Comparison of ENCODE assay signal across 33 cellular contexts in genomic region chr1:185083818-185084217, GRCh38.
"Had no signal": no experiment of that assay in that cellular context is flagged by ENCODE, and none has a peak within 500 bp of the region (broad histone marks: within the 10 kb centered on the region; RNA-seq: fewer than 3 reads in every experiment).

No MANE protein-coding gene starts in this region.

- H3K27ac ChIP-seq: body of pancreas, brain microvascular endothelial cell, breast epithelium, WERI-Rb-1 had no signal

- H3K27me3 Mint-ChIP-seq: activated B cell treated with CpG ODN at 0.5 μM for 24 hours; activated CD4-positive, alpha-beta memory T cell treated with anti-CD3 and anti-CD28 coated beads, Interleukin-2, amount 10 ng/mL, durations not matched to agents 7 days and 5 days; activated CD4-positive, alpha-beta T cell treated with anti-CD3 and anti-CD28 coated beads, Interleukin-2, amount 10 ng/mL, durations not matched to agents 7 days and 5 days; activated CD8-positive, alpha-beta memory T cell treated with anti-CD3 and anti-CD28 coated beads, Interleukin-2, amount 10 ng/mL, durations not matched to agents 7 days and 5 days; activated naive CD4-positive, alpha-beta T cell treated with anti-CD3 and anti-CD28 coated beads, Interleukin-2, amount 10 ng/mL, durations not matched to agents 7 days and 5 days; activated naive CD4-positive, alpha-beta T cell treated with anti-CD3 and anti-CD28 coated beads, Interleukin-2, amount 50 U/mL, for 24 hours; activated naive CD8-positive, alpha-beta T cell; activated naive CD8-positive, alpha-beta T cell treated with anti-CD3 and anti-CD28 coated beads, Interleukin-2, amount 10 ng/mL, durations not matched to agents 7 days and 5 days; activated naive CD8-positive, alpha-beta T cell treated with anti-CD3 and anti-CD28 coated beads, Interleukin-2, amount 50 U/mL, for 24 hours; activated T-cell treated with anti-CD3 and anti-CD28 coated beads, Interleukin-2, amount 50 U/mL, for 24 hours; T-cell had no signal

- H3K4me1 ChIP-seq: breast epithelium had no signal

- ATAC-seq: activated CD8-positive, alpha-beta memory T cell treated with anti-CD3 and anti-CD28 coated beads, Interleukin-2, amount 10 ng/mL, durations not matched to agents 7 days and 5 days; activated CD8-positive, alpha-beta T cell treated with anti-CD3 and anti-CD28 coated beads, Interleukin-2, amount 10 ng/mL, durations not matched to agents 7 days and 5 days; activated naive CD8-positive, alpha-beta T cell treated with anti-CD3 and anti-CD28 coated beads, Interleukin-2, amount 50 U/mL, for 24 hours; body of pancreas; T-cell had no signal

- H3K9me3 ChIP-seq: body of pancreas, breast epithelium had no signal

- H3K4me3 Mint-ChIP-seq: activated B cell treated with CpG ODN at 0.5 μM for 24 hours; activated CD4-positive, alpha-beta memory T cell treated with anti-CD3 and anti-CD28 coated beads, Interleukin-2, amount 10 ng/mL, durations not matched to agents 7 days and 5 days; activated CD4-positive, alpha-beta T cell treated with anti-CD3 and anti-CD28 coated beads, Interleukin-2, amount 10 ng/mL, durations not matched to agents 7 days and 5 days; activated CD8-positive, alpha-beta memory T cell treated with anti-CD3 and anti-CD28 coated beads, Interleukin-2, amount 10 ng/mL, durations not matched to agents 7 days and 5 days; activated CD8-positive, alpha-beta T cell treated with anti-CD3 and anti-CD28 coated beads, Interleukin-2, amount 10 ng/mL, durations not matched to agents 7 days and 5 days; activated naive CD4-positive, alpha-beta T cell treated with anti-CD3 and anti-CD28 coated beads, Interleukin-2, amount 10 ng/mL, durations not matched to agents 7 days and 5 days; activated naive CD4-positive, alpha-beta T cell treated with anti-CD3 and anti-CD28 coated beads, Interleukin-2, amount 50 U/mL, for 24 hours; activated naive CD8-positive, alpha-beta T cell; activated naive CD8-positive, alpha-beta T cell treated with anti-CD3 and anti-CD28 coated beads, Interleukin-2, amount 10 ng/mL, durations not matched to agents 7 days and 5 days; activated naive CD8-positive, alpha-beta T cell treated with anti-CD3 and anti-CD28 coated beads, Interleukin-2, amount 50 U/mL, for 24 hours; activated T-cell treated with anti-CD3 and anti-CD28 coated beads, Interleukin-2, amount 50 U/mL, for 24 hours; T-cell; T-helper 2 cell treated with Interferon-gamma antibody and Interleukin-4, amounts not matched to agents 5 μg/mL and 100 μg/mL, for 36 hours had no signal

- H3K4me1 Mint-ChIP-seq: activated CD4-positive, alpha-beta memory T cell treated with anti-CD3 and anti-CD28 coated beads, Interleukin-2, amount 10 ng/mL, durations not matched to agents 7 days and 5 days; activated CD4-positive, alpha-beta T cell treated with anti-CD3 and anti-CD28 coated beads, Interleukin-2, amount 10 ng/mL, durations not matched to agents 7 days and 5 days; activated CD8-positive, alpha-beta memory T cell treated with anti-CD3 and anti-CD28 coated beads, Interleukin-2, amount 10 ng/mL, durations not matched to agents 7 days and 5 days; activated naive CD4-positive, alpha-beta T cell treated with anti-CD3 and anti-CD28 coated beads, Interleukin-2, amount 10 ng/mL, durations not matched to agents 7 days and 5 days; activated naive CD8-positive, alpha-beta T cell treated with anti-CD3 and anti-CD28 coated beads, Interleukin-2, amount 10 ng/mL, durations not matched to agents 7 days and 5 days had no signal

- H3K4me3 ChIP-seq: body of pancreas, breast epithelium had no signal

- DNase-seq: activated B cell treated with CpG ODN at 0.5 μM for 24 hours; activated CD4-positive, alpha-beta memory T cell treated with anti-CD3 and anti-CD28 coated beads, Interleukin-2, amount 10 ng/mL, durations not matched to agents 7 days and 5 days; activated CD4-positive, alpha-beta T cell treated with anti-CD3 and anti-CD28 coated beads for 4 hours; activated CD4-positive, alpha-beta T cell treated with anti-CD3 and anti-CD28 coated beads, Interleukin-2, amount 10 ng/mL, durations not matched to agents 7 days and 5 days; activated CD4-positive, alpha-beta T cell treated with anti-CD3 and anti-CD28 coated beads, Interleukin-2, amount 50 U/mL, for 48 hours; activated CD4-positive, CD25-positive, alpha-beta regulatory T cell treated with anti-CD3 and anti-CD28 coated beads, Interleukin-2, amount 50 U/mL, for 72 hours; activated CD8-positive, alpha-beta memory T cell treated with anti-CD3 and anti-CD28 coated beads for 24 hours; activated CD8-positive, alpha-beta memory T cell treated with anti-CD3 and anti-CD28 coated beads, Interleukin-2, amount 10 ng/mL, durations not matched to agents 7 days and 5 days; activated CD8-positive, alpha-beta memory T cell treated with anti-CD3 and anti-CD28 coated beads, Interleukin-2, amount 50 U/mL, for 48 hours; activated CD8-positive, alpha-beta T cell treated with anti-CD3 and anti-CD28 coated beads, Interleukin-2, amount 10 ng/mL, durations not matched to agents 7 days and 5 days; activated effector memory CD4-positive, alpha-beta T cell treated with Interleukin-2 at 50 U/mL for 16 hours; activated gamma-delta T cell; activated naive CD4-positive, alpha-beta T cell treated with anti-CD3 and anti-CD28 coated beads, Interleukin-2, amount 10 ng/mL, durations not matched to agents 7 days and 5 days; activated naive CD4-positive, alpha-beta T cell treated with Interleukin-2 at 50 U/mL for 16 hours; activated naive CD8-positive, alpha-beta T cell treated with anti-CD3 and anti-CD28 coated beads, Interleukin-2, amount 10 ng/mL, durations not matched to agents 7 days and 5 days; activated naive CD8-positive, alpha-beta T cell treated with anti-CD3 and anti-CD28 coated beads, Interleukin-2, amount 50 U/mL, for 24 hours; activated T-cell treated with anti-CD3 and anti-CD28 coated beads, Interleukin-2, amount 50 U/mL, for 24 hours; activated T-cell treated with anti-CD3 and anti-CD28 coated beads, Interleukin-2, amount 50 U/mL, for 48 hours; aorta; body of pancreas; brain microvascular endothelial cell; central memory CD4-positive, alpha-beta T cell; cerebellar nuclear complex; T-cell; T-helper 2 cell; T-helper 9 cell; WERI-Rb-1 had no signal

- H3K27ac Mint-ChIP-seq: activated B cell treated with CpG ODN at 0.5 μM for 24 hours; activated CD4-positive, alpha-beta memory T cell treated with anti-CD3 and anti-CD28 coated beads, Interleukin-2, amount 10 ng/mL, durations not matched to agents 7 days and 5 days; activated CD4-positive, alpha-beta T cell treated with anti-CD3 and anti-CD28 coated beads, Interleukin-2, amount 10 ng/mL, durations not matched to agents 7 days and 5 days; activated CD8-positive, alpha-beta memory T cell treated with anti-CD3 and anti-CD28 coated beads, Interleukin-2, amount 10 ng/mL, durations not matched to agents 7 days and 5 days; activated CD8-positive, alpha-beta T cell treated with anti-CD3 and anti-CD28 coated beads, Interleukin-2, amount 10 ng/mL, durations not matched to agents 7 days and 5 days; activated naive CD4-positive, alpha-beta T cell treated with anti-CD3 and anti-CD28 coated beads, Interleukin-2, amount 10 ng/mL, durations not matched to agents 7 days and 5 days; activated naive CD4-positive, alpha-beta T cell treated with anti-CD3 and anti-CD28 coated beads, Interleukin-2, amount 50 U/mL, for 24 hours; activated naive CD8-positive, alpha-beta T cell; activated naive CD8-positive, alpha-beta T cell treated with anti-CD3 and anti-CD28 coated beads, Interleukin-2, amount 10 ng/mL, durations not matched to agents 7 days and 5 days; activated naive CD8-positive, alpha-beta T cell treated with anti-CD3 and anti-CD28 coated beads, Interleukin-2, amount 50 U/mL, for 24 hours; activated T-helper 2 cell treated with anti-CD3 and anti-CD28 coated beads, Interferon-gamma antibody, Interleukin-2, Interleukin-4, amounts not matched to agents 10 μg/mL and 5 μg/mL and 100 μg/mL, durations not matched to agents 14 hours and 24 hours and 36 hours; T-cell; T-helper 2 cell treated with Interferon-gamma antibody and Interleukin-4, amounts not matched to agents 5 μg/mL and 100 μg/mL, for 36 hours had no signal

- H3K36me3 ChIP-seq: breast epithelium, WERI-Rb-1 had no signal

- H3K27me3 ChIP-seq: body of pancreas, brain microvascular endothelial cell, breast epithelium had no signal

- FAIRE-seq: astrocyte had no signal

- H3K9me3 Mint-ChIP-seq: activated B cell treated with CpG ODN at 0.5 μM for 24 hours; activated naive CD4-positive, alpha-beta T cell treated with anti-CD3 and anti-CD28 coated beads, Interleukin-2, amount 50 U/mL, for 24 hours; activated naive CD8-positive, alpha-beta T cell treated with anti-CD3 and anti-CD28 coated beads, Interleukin-2, amount 50 U/mL, for 24 hours; activated T-helper 2 cell treated with anti-CD3 and anti-CD28 coated beads, Interferon-gamma antibody, Interleukin-2, Interleukin-4, amounts not matched to agents 10 μg/mL and 5 μg/mL and 100 μg/mL, durations not matched to agents 14 hours and 24 hours and 36 hours; T-cell; T-helper 2 cell treated with Interferon-gamma antibody and Interleukin-4, amounts not matched to agents 5 μg/mL and 100 μg/mL, for 36 hours had no signal
